Comparison of ENCODE assay signal across 16 cellular contexts in genomic region chr6:106115231-106115630, GRCh38. TPM values are rescaled to one million over a fixed set of nuclear protein-coding genes. Genes with fewer than 3 reads are reported as not detected.
DNase-seq lines count a peak whose midpoint lies in the region; ATAC-seq and TF ChIP-seq lines count a peak whose summit lies in the region.
"Had no signal": no experiment of that assay in that cellular context is flagged by ENCODE, and none has a peak within 500 bp of the region (broad histone marks: within the 10 kb centered on the region; RNA-seq: fewer than 3 reads in every experiment).

No MANE protein-coding gene starts in this region.

- H3K9me3 Mint-ChIP-seq in activated CD4-positive, alpha-beta T cell treated with anti-CD3 and anti-CD28 coated beads, Interleukin-2, amount 10 ng/mL, durations not matched to agents 7 days and 5 days, result peaks cover 12% of the 10 kb centered on the region
- H3K9me3 Mint-ChIP-seq in activated CD4-positive, alpha-beta memory T cell treated with anti-CD3 and anti-CD28 coated beads, Interleukin-2, amount 10 ng/mL, durations not matched to agents 7 days and 5 days, result peaks cover 8% of the 10 kb centered on the region
- no peaks in the 10 kb centered on the region for H3K9me3 Mint-ChIP-seq in endothelial cell (ENCODE audit: unreplicated experiment)
- H3K9me3 Mint-ChIP-seq: GM23338 had no signal

- TF ChIP-seq CTCF in endothelial cell (IDR thresholded peaks at IDR 0.05; ENCODE audit: unreplicated experiment), result no peak
- TF ChIP-seq CTCF in lower lobe of right lung (IDR thresholded peaks at IDR 0.05), result no peak

- H3K4me1 ChIP-seq in BLaER1 treated with 17β-estradiol and CSF1 and Interleukin-3, amounts not matched to agents 10 nM and 100 nM, result peaks cover 71 to 98% (median 79%) of the 10 kb centered on the region in 10 experiments
- no peaks in the 10 kb centered on the region for H3K4me1 ChIP-seq in lower lobe of right lung

- peaks cover 12% of the 10 kb centered on the region for H3K27me3 Mint-ChIP-seq in activated CD4-positive, alpha-beta T cell treated with anti-CD3 and anti-CD28 coated beads, Interleukin-2, amount 10 ng/mL, durations not matched to agents 7 days and 5 days
- H3K27me3 Mint-ChIP-seq in activated CD4-positive, alpha-beta memory T cell treated with anti-CD3 and anti-CD28 coated beads, Interleukin-2, amount 10 ng/mL, durations not matched to agents 7 days and 5 days, result peaks cover 6% of the 10 kb centered on the region
- H3K27me3 Mint-ChIP-seq in endothelial cell (ENCODE audit: unreplicated experiment), result peaks cover 3% of the 10 kb centered on the region

- POLR2A ChIA-PET in activated CD4-positive, alpha-beta T cell treated with anti-CD3 and anti-CD28 coated beads, Interleukin-2, amount 10 ng/mL, durations not matched to agents 7 days and 5 days (lab: Charles Lee), result no interaction called here
- POLR2A ChIA-PET in activated CD4-positive, alpha-beta memory T cell treated with anti-CD3 and anti-CD28 coated beads, Interleukin-2, amount 10 ng/mL, durations not matched to agents 7 days and 5 days (lab: Charles Lee), result interaction anchor here (1.1 to 9.8 kb wide), 11 partner anchors 8 to 120 kb away, joined by 3 to 241 read pairs (median 4); no protein-coding TSS in a partner anchor

- peaks cover 87% of the 10 kb centered on the region for H3K4me1 Mint-ChIP-seq in activated CD4-positive, alpha-beta T cell treated with anti-CD3 and anti-CD28 coated beads, Interleukin-2, amount 10 ng/mL, durations not matched to agents 7 days and 5 days
- H3K4me1 Mint-ChIP-seq in activated CD4-positive, alpha-beta memory T cell treated with anti-CD3 and anti-CD28 coated beads, Interleukin-2, amount 10 ng/mL, durations not matched to agents 7 days and 5 days, result peaks cover 95% of the 10 kb centered on the region
- H3K4me1 Mint-ChIP-seq in endothelial cell (ENCODE audit: unreplicated experiment), result peaks cover 32% of the 10 kb centered on the region

- no peaks in the 10 kb centered on the region; a peak in 1 of 22 replicates for H3K9me3 ChIP-seq in BLaER1 treated with 17β-estradiol and CSF1 and Interleukin-3, amounts not matched to agents 10 nM and 100 nM (replicated peaks in 1 of 11)
- no peaks in the 10 kb centered on the region for H3K9me3 ChIP-seq in lower lobe of right lung

- H3K4me3 ChIP-seq in BLaER1 treated with 17β-estradiol and CSF1 and Interleukin-3, amounts not matched to agents 10 nM and 100 nM, result no peak overlapping the region
- no peak overlapping the region for H3K4me3 ChIP-seq in lower lobe of right lung
- H3K4me3 ChIP-seq: GM23338 had no signal

- H3K4me3 Mint-ChIP-seq in activated CD4-positive, alpha-beta T cell treated with anti-CD3 and anti-CD28 coated beads, Interleukin-2, amount 10 ng/mL, durations not matched to agents 7 days and 5 days, result no peak overlapping the region
- no peak overlapping the region for H3K4me3 Mint-ChIP-seq in activated CD4-positive, alpha-beta memory T cell treated with anti-CD3 and anti-CD28 coated beads, Interleukin-2, amount 10 ng/mL, durations not matched to agents 7 days and 5 days
- no peak overlapping the region for H3K4me3 Mint-ChIP-seq in endothelial cell (ENCODE audit: unreplicated experiment)
- H3K4me3 Mint-ChIP-seq: CD14-positive monocyte, GM23338 had no signal

- CTCF ChIA-PET in activated CD4-positive, alpha-beta T cell treated with anti-CD3 and anti-CD28 coated beads, Interleukin-2, amount 10 ng/mL, durations not matched to agents 7 days and 5 days (lab: Charles Lee), result interaction anchor here (1.0 to 1.4 kb wide), 4 partner anchors 8 to 107 kb away, joined by 3 to 8 read pairs (median 4); no protein-coding TSS in a partner anchor
- CTCF ChIA-PET in activated CD4-positive, alpha-beta memory T cell treated with anti-CD3 and anti-CD28 coated beads, Interleukin-2, amount 10 ng/mL, durations not matched to agents 7 days and 5 days (lab: Charles Lee), result interaction anchor here (1.1 to 4.1 kb wide), 3 partner anchors 11 to 109 kb away, joined by 3 to 28 read pairs (median 4); no protein-coding TSS in a partner anchor

- intact Hi-C loops in lower lobe of right lung (cut with DNase I), result no loop called here

- no peak for DNase-seq in activated CD4-positive, alpha-beta T cell treated with anti-CD3 and anti-CD28 coated beads, Interleukin-2, amount 10 ng/mL, durations not matched to agents 7 days and 5 days
- DNase-seq in activated CD4-positive, alpha-beta T cell treated with anti-CD3 and anti-CD28 coated beads, Interleukin-2, amount 50 U/mL, for 1 hour, result no peak
- no peak for DNase-seq in activated CD4-positive, alpha-beta memory T cell treated with anti-CD3 and anti-CD28 coated beads, Interleukin-2, amount 10 ng/mL, durations not matched to agents 7 days and 5 days
- no peak for DNase-seq in endothelial cell (ENCODE audit: low spot score)
- no peak for DNase-seq in lower lobe of right lung
- DNase-seq: DMS79, NCI-H1417 treated with DMSO at 0.1 percent for 48 hours, NCI-H2029 treated with DMSO at 0.1 percent for 48 hours, NCI-H524 treated with DMSO at 0.1 percent for 48 hours had no signal

- H3K4me2 ChIP-seq in BLaER1 treated with 17β-estradiol and CSF1 and Interleukin-3, amounts not matched to agents 10 nM and 100 nM, result peak overlapping the region; percentile 16 to 70 (median 48); a peak in 21 of 22 replicates
- H3K4me2 ChIP-seq: GM23338 had no signal

- H3K9ac ChIP-seq in BLaER1 treated with 17β-estradiol and CSF1 and Interleukin-3, amounts not matched to agents 10 nM and 100 nM, result no peak overlapping the region

- H3K27ac ChIP-seq in BLaER1 treated with 17β-estradiol and CSF1 and Interleukin-3, amounts not matched to agents 10 nM and 100 nM, result no peak overlapping the region
- no peak overlapping the region for H3K27ac ChIP-seq in lower lobe of right lung
- H3K27ac ChIP-seq: RWPE1 had no signal

- peaks cover 16% of the 10 kb centered on the region for H3K36me3 Mint-ChIP-seq in activated CD4-positive, alpha-beta T cell treated with anti-CD3 and anti-CD28 coated beads, Interleukin-2, amount 10 ng/mL, durations not matched to agents 7 days and 5 days (ENCODE audit: low read depth)
- peaks cover 16% of the 10 kb centered on the region for H3K36me3 Mint-ChIP-seq in activated CD4-positive, alpha-beta memory T cell treated with anti-CD3 and anti-CD28 coated beads, Interleukin-2, amount 10 ng/mL, durations not matched to agents 7 days and 5 days (ENCODE audit: low read depth)
- H3K36me3 Mint-ChIP-seq in endothelial cell (ENCODE audit: low read depth, unreplicated experiment), result no peaks in the 10 kb centered on the region
- H3K36me3 Mint-ChIP-seq: CD14-positive monocyte had no signal

- peaks cover 0 to 2% (median 0%) of the 10 kb centered on the region in 11 experiments; a peak in 1 of 22 replicates for H3K36me3 ChIP-seq in BLaER1 treated with 17β-estradiol and CSF1 and Interleukin-3, amounts not matched to agents 10 nM and 100 nM
- no peaks in the 10 kb centered on the region for H3K36me3 ChIP-seq in lower lobe of right lung

- H3K27ac Mint-ChIP-seq in activated CD4-positive, alpha-beta T cell treated with anti-CD3 and anti-CD28 coated beads, Interleukin-2, amount 10 ng/mL, durations not matched to agents 7 days and 5 days, result peak overlapping the region; percentile 87
- H3K27ac Mint-ChIP-seq in activated CD4-positive, alpha-beta memory T cell treated with anti-CD3 and anti-CD28 coated beads, Interleukin-2, amount 10 ng/mL, durations not matched to agents 7 days and 5 days, result peak overlapping the region; percentile 85
- H3K27ac Mint-ChIP-seq in endothelial cell (ENCODE audit: unreplicated experiment), result peak overlapping the region; percentile 72
- H3K27ac Mint-ChIP-seq: CD14-positive monocyte, GM23338 had no signal

- H4K20me1 ChIP-seq in BLaER1 treated with 17β-estradiol and CSF1 and Interleukin-3, amounts not matched to agents 10 nM and 100 nM, result peaks cover 0 to 9% (median 0%) of the 10 kb centered on the region in 11 experiments; a peak in 2 of 22 replicates

- ATAC-seq in lower lobe of right lung (no peak), HG03095 (IDR thresholded peaks at IDR 0.05; ENCODE audit: unreplicated experiment) (no peak), GM18858 (IDR thresholded peaks at IDR 0.05; ENCODE audit: unreplicated experiment) (no peak)
- ATAC-seq: GM23338 had no signal

- H3K27me3 ChIP-seq in BLaER1 treated with 17β-estradiol and CSF1 and Interleukin-3, amounts not matched to agents 10 nM and 100 nM, result no peaks in the 10 kb centered on the region
- H3K27me3 ChIP-seq in lower lobe of right lung (ENCODE audit: low read depth), result no peaks in the 10 kb centered on the region

RNA-seq across cellular contexts. Expression of gene PRDM1, which starts 29.1 kb away (rescaled TPM):
- 10 to 100 TPM; 27.1 to 30.8 TPM for total RNA-seq in activated CD4-positive, alpha-beta T cell treated with anti-CD3 and anti-CD28 coated beads, Interleukin-2, amount 10 ng/mL, durations not matched to agents 7 days and 5 days
- 100 to 1,000 TPM; 112 to 115 TPM for total RNA-seq in activated CD4-positive, alpha-beta memory T cell treated with anti-CD3 and anti-CD28 coated beads, Interleukin-2, amount 10 ng/mL, durations not matched to agents 7 days and 5 days
- total RNA-seq in endothelial cell (ENCODE audit: unreplicated experiment), result 19.6 TPM
- total RNA-seq in lower lobe of right lung, result 13.9 TPM
- total RNA-seq: G401 had no signal
